ENCODE assay signal across 9 cellular contexts in genomic region chr10:113434950-113435349, GRCh38.
"Had no signal": no experiment of that assay in that cellular context is flagged by ENCODE, and none has a peak within 500 bp of the region (broad histone marks: within the 10 kb centered on the region; RNA-seq: fewer than 3 reads in every experiment).

No MANE protein-coding gene starts in this region.

- H3K36me3 ChIP-seq: HAP-1 had no signal

- H3K27ac Mint-ChIP-seq: HFFc6 had no signal

- H3K4me1 ChIP-seq: HAP-1 had no signal

- H3K9me3 Mint-ChIP-seq: HFFc6 had no signal

- H2AFZ ChIP-seq: GM23248 had no signal

- H3K9ac ChIP-seq: GM23248 had no signal

- FAIRE-seq: K562 had no signal

- ATAC-seq: HCT116, K562 had no signal

- DNase-seq: GM23248, GOT3, H7, HFFc6, IMR-90 had no signal

- H3K4me3 ChIP-seq: GM23248, HAP-1, K562 had no signal

- H3K4me3 Mint-ChIP-seq: HFFc6 had no signal

- H3K9me3 ChIP-seq: HAP-1 had no signal

- H3K27ac ChIP-seq: GM23248, HL-60 had no signal
